ENCODE assay signal across 1 cellular context in the genomic region with DNA sequence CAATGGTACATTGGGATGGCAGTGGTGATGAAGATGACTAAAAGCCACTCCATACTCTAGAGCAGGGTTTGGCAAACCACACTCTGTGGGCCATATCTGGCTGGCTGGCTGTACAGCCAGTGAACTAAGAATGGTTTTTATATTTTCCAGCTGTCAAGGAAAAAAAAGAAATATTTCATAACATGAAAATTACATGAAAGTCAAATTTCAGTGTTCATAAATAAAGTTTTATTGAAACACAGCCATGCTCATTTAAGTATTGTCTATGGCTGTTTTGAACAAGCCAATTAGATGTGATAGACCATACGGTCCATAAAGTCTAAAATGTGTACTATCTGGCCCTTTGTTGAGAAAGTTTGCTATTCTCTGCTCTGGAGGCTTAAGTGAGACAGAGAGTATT.
A peak's percentile ranks its signal among the peaks of the same experiment; 100 is the strongest.
TF ChIP-seq lines count a peak whose summit lies in the region.

No MANE protein-coding gene starts in this region.

TF ChIP-seq in K562, 482 proteins besides CTCF, POLR2A, EP300 and RAD21:
- TF ChIP-seq, protein P1, sequence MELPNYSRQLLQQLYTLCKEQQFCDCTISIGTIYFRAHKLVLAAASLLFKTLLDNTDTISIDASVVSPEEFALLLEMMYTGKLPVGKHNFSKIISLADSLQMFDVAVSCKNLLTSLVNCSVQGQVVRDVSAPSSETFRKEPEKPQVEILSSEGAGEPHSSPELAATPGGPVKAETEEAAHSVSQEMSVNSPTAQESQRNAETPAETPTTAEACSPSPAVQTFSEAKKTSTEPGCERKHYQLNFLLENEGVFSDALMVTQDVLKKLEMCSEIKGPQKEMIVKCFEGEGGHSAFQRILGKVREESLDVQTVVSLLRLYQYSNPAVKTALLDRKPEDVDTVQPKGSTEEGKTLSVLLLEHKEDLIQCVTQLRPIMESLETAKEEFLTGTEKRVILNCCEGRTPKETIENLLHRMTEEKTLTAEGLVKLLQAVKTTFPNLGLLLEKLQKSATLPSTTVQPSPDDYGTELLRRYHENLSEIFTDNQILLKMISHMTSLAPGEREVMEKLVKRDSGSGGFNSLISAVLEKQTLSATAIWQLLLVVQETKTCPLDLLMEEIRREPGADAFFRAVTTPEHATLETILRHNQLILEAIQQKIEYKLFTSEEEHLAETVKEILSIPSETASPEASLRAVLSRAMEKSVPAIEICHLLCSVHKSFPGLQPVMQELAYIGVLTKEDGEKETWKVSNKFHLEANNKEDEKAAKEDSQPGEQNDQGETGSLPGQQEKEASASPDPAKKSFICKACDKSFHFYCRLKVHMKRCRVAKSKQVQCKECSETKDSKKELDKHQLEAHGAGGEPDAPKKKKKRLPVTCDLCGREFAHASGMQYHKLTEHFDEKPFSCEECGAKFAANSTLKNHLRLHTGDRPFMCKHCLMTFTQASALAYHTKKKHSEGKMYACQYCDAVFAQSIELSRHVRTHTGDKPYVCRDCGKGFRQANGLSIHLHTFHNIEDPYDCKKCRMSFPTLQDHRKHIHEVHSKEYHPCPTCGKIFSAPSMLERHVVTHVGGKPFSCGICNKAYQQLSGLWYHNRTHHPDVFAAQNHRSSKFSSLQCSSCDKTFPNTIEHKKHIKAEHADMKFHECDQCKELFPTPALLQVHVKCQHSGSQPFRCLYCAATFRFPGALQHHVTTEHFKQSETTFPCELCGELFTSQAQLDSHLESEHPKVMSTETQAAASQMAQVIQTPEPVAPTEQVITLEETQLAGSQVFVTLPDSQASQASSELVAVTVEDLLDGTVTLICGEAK (IDR thresholded peaks at IDR 0.05): peak; percentile 91
- TF ChIP-seq, protein P1 (CRISPR knock-in tag; IDR thresholded peaks at IDR 0.05): peak; percentile 87
- TF ChIP-seq CCNT2 (IDR thresholded peaks at IDR 0.05; ENCODE audit: borderline replicate concordance, extremely low read depth, insufficient read length, low read depth, low read length): no peak
